7 cellular contexts compared by ENCODE assay signal in genomic region chr2:113891265-113891959, GRCh38. TPM values are rescaled to one million over a fixed set of nuclear protein-coding genes. Genes with fewer than 3 reads are reported as not detected.
DNase-seq lines count a peak whose midpoint lies in the region; ATAC-seq and TF ChIP-seq lines count a peak whose summit lies in the region.

No MANE protein-coding gene starts in this region.

- H3K4me3 ChIP-seq in HCT116 (replicated peaks in 1 of 2; ENCODE audit: low read depth in 1 of 2, low read length in 2 of 2) (peak overlapping the region; percentile 73 to 86), right cardiac atrium (ENCODE audit: low read length) (peak overlapping the region; percentile 99), smooth muscle cell (peak overlapping the region; percentile 89)

- no peaks in the 10 kb centered on the region for H4K20me1 ChIP-seq in HCT116 (ENCODE audit: insufficient read depth)
- H4K20me1 ChIP-seq in smooth muscle cell (ENCODE audit: low read depth) = peaks cover 50% of the 10 kb centered on the region

- H2AFZ ChIP-seq in HCT116 (ENCODE audit: low read depth, low read length, poor library complexity, severe bottlenecking) (no peak overlapping the region), smooth muscle cell (ENCODE audit: low read depth) (peak overlapping the region; percentile 28)

- DNase-seq in HCT116 (ENCODE audit: low read depth, low spot score) (no peak), activated B cell treated with CpG ODN at 0.5 μM for 24 hours (no peak), right cardiac atrium (no peak), smooth muscle cell (lab: John Stamatoyannopoulos, UW; ENCODE audit: unreplicated experiment) (no peak), posterior cingulate gyrus (no peak)
- DNase-seq in stimulated activated CD4-positive, alpha-beta T cell treated with anti-CD3 and anti-CD28 coated beads, Interleukin-1b, Interleukin-23, amount 100 ng/mL, for 48 hours = no peak

- ATAC-seq in HCT116 = no peak
- ATAC-seq in activated B cell treated with CpG ODN at 0.5 μM for 24 hours (ENCODE audit: low read depth) = no peak
- no peak for ATAC-seq in right cardiac atrium
- no peak for ATAC-seq in GM18867 (IDR thresholded peaks at IDR 0.05; ENCODE audit: unreplicated experiment)

- H3K36me3 ChIP-seq in HCT116 (ENCODE audit: control insufficient read depth in 1 of 2, insufficient read depth in 2 of 2, low read length in 2 of 2) (no peaks in the 10 kb centered on the region; a peak in 1 of 4 replicates), smooth muscle cell (ENCODE audit: low read depth) (no peaks in the 10 kb centered on the region)

- H3K79me2 ChIP-seq in HCT116 (ENCODE audit: insufficient read depth, low read length) = peaks cover 61% of the 10 kb centered on the region
- H3K79me2 ChIP-seq in smooth muscle cell (ENCODE audit: low read depth) = peaks cover 77% of the 10 kb centered on the region

- no peak for TF ChIP-seq POLR2A in HCT116 (IDR thresholded peaks at IDR 0.05; ENCODE audit: borderline replicate concordance, extremely low read depth, insufficient read depth, insufficient read length)

- TF ChIP-seq CTCF in HCT116 (IDR thresholded peaks at IDR 0.05 in 2 of 3, conservative IDR thresholded peaks at IDR 0.05 in 1 of 3; ENCODE audit: borderline replicate concordance in 1 of 3, insufficient read depth in 1 of 3, low read depth in 2 of 3, low read length in 2 of 3) = no peak
- TF ChIP-seq CTCF in activated B cell treated with CpG ODN at 0.5 μM for 24 hours (IDR thresholded peaks at IDR 0.05) = no peak
- TF ChIP-seq CTCF in smooth muscle cell (IDR thresholded peaks at IDR 0.05; ENCODE audit: borderline replicate concordance, insufficient read depth, poor library complexity, severe bottlenecking) = no peak

- no peaks in the 10 kb centered on the region for H3K9me2 ChIP-seq in HCT116 (ENCODE audit: insufficient read depth)

- H3K4me1 ChIP-seq in HCT116 (ENCODE audit: control insufficient read depth in 1 of 2, insufficient read depth in 2 of 2, low read length in 2 of 2) (peaks cover 47 to 58% of the 10 kb centered on the region in 2 experiments), right cardiac atrium (ENCODE audit: control insufficient read depth, insufficient read depth, low read length) (peaks cover 7% of the 10 kb centered on the region), smooth muscle cell (ENCODE audit: low read depth) (peaks cover 67% of the 10 kb centered on the region)

- no peaks in the 10 kb centered on the region for H3K9me3 ChIP-seq in HCT116 (ENCODE audit: control insufficient read depth in 1 of 2, insufficient read depth in 1 of 2, low read depth in 1 of 2, low read length in 2 of 2)
- H3K9me3 ChIP-seq in right cardiac atrium (ENCODE audit: control insufficient read depth, low read length) = no peaks in the 10 kb centered on the region
- no peaks in the 10 kb centered on the region for H3K9me3 ChIP-seq in smooth muscle cell (replicated peaks; ENCODE audit: low read depth)

- H3K27ac Mint-ChIP-seq in activated B cell treated with CpG ODN at 0.5 μM for 24 hours = peak overlapping the region; percentile 99

- no peaks in the 10 kb centered on the region for H3K27me3 Mint-ChIP-seq in activated B cell treated with CpG ODN at 0.5 μM for 24 hours

- intact Hi-C loops in HCT116 (cut with micrococcal nuclease) = no loop called here
- intact Hi-C loops in activated B cell treated with CpG ODN at 0.5 μM for 24 hours (cut with micrococcal nuclease) = loop anchor here (2.0 kb wide), 1 partner anchor 287 kb away; no protein-coding TSS in a partner anchor
- intact Hi-C loops in right cardiac atrium (cut with DNase I) = loop anchor here in 2 of 4 donors (2.0 to 10.0 kb wide), 2 partner anchors 135 to 137 kb away; partner anchors contain the start of gene SLC35F5 (in 2 of the 2)
- intact Hi-C loops in posterior cingulate gyrus (cut with DNase I) = loop anchor here (10.0 kb wide), 1 partner anchor 73 kb away; no protein-coding TSS in a partner anchor

- H3K4me1 Mint-ChIP-seq in activated B cell treated with CpG ODN at 0.5 μM for 24 hours = peaks cover 85% of the 10 kb centered on the region

- TF ChIP-seq RAD21 in HCT116 (IDR thresholded peaks at IDR 0.05; ENCODE audit: low read depth) = no peak

- H3K36me3 Mint-ChIP-seq in activated B cell treated with CpG ODN at 0.5 μM for 24 hours (ENCODE audit: low read depth) = peaks cover 60% of the 10 kb centered on the region

- peaks cover 41% of the 10 kb centered on the region for H3F3A ChIP-seq in smooth muscle cell (ENCODE audit: low read depth)

- BruUV-seq in HCT116 (replicated peaks; lab: Mats Ljungman, UMichigan) = no TSS peak

- H3K4me2 ChIP-seq in HCT116 (ENCODE audit: low read length) = peak overlapping the region; percentile 76
- H3K4me2 ChIP-seq in smooth muscle cell = peak overlapping the region; percentile 98

- H3K9me3 Mint-ChIP-seq in activated B cell treated with CpG ODN at 0.5 μM for 24 hours = no peaks in the 10 kb centered on the region

- peak overlapping the region; percentile 98 for H3K4me3 Mint-ChIP-seq in activated B cell treated with CpG ODN at 0.5 μM for 24 hours

- RAD21 ChIA-PET in HCT116 (lab: Charles Lee; ENCODE audit: low non-redundant PET in 1 of 2, low total read pairs in 2 of 2, uncharacterized antibody in 2 of 2, unreplicated experiment in 2 of 2) = no interaction called here

- H3K27ac ChIP-seq in HCT116 (ENCODE audit: low read depth, low read length) (peak overlapping the region; percentile 82; the same call in 1 of the 2 replicates), right cardiac atrium (ENCODE audit: low read length) (no peak overlapping the region), smooth muscle cell (ENCODE audit: low read depth) (peak overlapping the region; percentile 86)

- CTCF ChIA-PET in HCT116 (lab: Charles Lee) (no interaction called here), activated B cell treated with CpG ODN at 0.5 μM for 24 hours (lab: Charles Lee) (no interaction called here)

- H3K9ac ChIP-seq in HCT116 (ENCODE audit: low read length) (peak overlapping the region; percentile 80), smooth muscle cell (ENCODE audit: low read depth) (peak overlapping the region; percentile 82)

- no peaks in the 10 kb centered on the region for H3K27me3 ChIP-seq in HCT116 (ENCODE audit: insufficient read depth, low read length)
- no peaks in the 10 kb centered on the region for H3K27me3 ChIP-seq in right cardiac atrium (ENCODE audit: control insufficient read depth, insufficient read depth)
- no peaks in the 10 kb centered on the region for H3K27me3 ChIP-seq in smooth muscle cell (ENCODE audit: low read depth)

- POLR2A ChIA-PET in HCT116 (lab: Charles Lee) = no interaction called here
- POLR2A ChIA-PET in activated B cell treated with CpG ODN at 0.5 μM for 24 hours (lab: Charles Lee) = interaction anchor here (0.7 to 10.9 kb wide), 4 partner anchors 19 to 135 kb away, joined by 4 to 191 read pairs (median 48); partner anchors contain the start of gene SLC35F5

- 1% methylated on average over 5 of the region's 5 CpGs for WGBS in right cardiac atrium
- 2% methylated on average over 5 of the region's 5 CpGs for WGBS in smooth muscle cell (ENCODE audit: low lambda C conversion rate)

TF ChIP-seq in HCT116, 20 proteins besides CTCF, POLR2A, EP300 and RAD21:
- TF ChIP-seq ZBTB33 (IDR thresholded peaks at IDR 0.05; ENCODE audit: extremely low read depth, insufficient replicate concordance, low read length) = no peak
- TF ChIP-seq EGR1 (IDR thresholded peaks at IDR 0.05; ENCODE audit: low read depth) = no peak
- TF ChIP-seq CEBPB (IDR thresholded peaks at IDR 0.05; ENCODE audit: low read depth) = no peak
- TF ChIP-seq JUND (IDR thresholded peaks at IDR 0.05) = no peak
- no peak for TF ChIP-seq CBX3 (IDR thresholded peaks at IDR 0.05; ENCODE audit: low read depth)

RNA-seq across cellular contexts. Expression of gene ACTR3, which starts 1.5 kb away (rescaled TPM):
- 232 TPM for total RNA-seq in HCT116 (2021; ENCODE audit: unreplicated experiment)
- 152 and 169 TPM in 2 replicates for polyA plus RNA-seq in HCT116 (2012)
- total RNA-seq in activated B cell treated with CpG ODN at 0.5 μM for 24 hours = 638 and 639 TPM in 2 replicates
- 100 to 1,000 TPM; 120 to 168 (median 137) TPM for total RNA-seq in right cardiac atrium
- 42.3 TPM for polyA plus RNA-seq in right cardiac atrium
- 257 and 263 TPM in 2 replicates for total RNA-seq in smooth muscle cell
- 173 and 199 TPM in 2 replicates for polyA plus RNA-seq in smooth muscle cell
